In genomic region chr3:23806322-23807160, GRCh38 we compare ENCODE assay signal across 8 cellular contexts. TPM values are rescaled to one million over a fixed set of nuclear protein-coding genes. Genes with fewer than 3 reads are reported as not detected.
DNase-seq lines count a peak whose midpoint lies in the region; ATAC-seq and TF ChIP-seq lines count a peak whose summit lies in the region.

No MANE protein-coding gene starts in this region.

- ATAC-seq in HG03064 (IDR thresholded peaks at IDR 0.05; ENCODE audit: low read depth, unreplicated experiment) (peak; percentile 3), lung (ENCODE audit: insufficient read depth, low FRiP score) (peak; percentile 13)

- no peaks in the 10 kb centered on the region for H3K27me3 ChIP-seq in lung (ENCODE audit: control insufficient read depth, insufficient read depth)

- no peak for TF ChIP-seq CTCF in lung (IDR thresholded peaks at IDR 0.05; ENCODE audit: control extremely low read depth, extremely low read depth)

- peak overlapping the region; percentile 75 for H3K4me3 ChIP-seq in lung

- H3K36me3 ChIP-seq in lung (ENCODE audit: control insufficient read depth in 2 of 2, insufficient read depth in 2 of 2, low read length in 2 of 2), result no peaks in the 10 kb centered on the region

- 1% methylated on average over 54 to 79 of the region's 79 CpGs for WGBS in lung, 2 donors

- H3K27ac ChIP-seq in lung (ENCODE audit: low read depth in 1 of 2, low read length in 1 of 2) (peak overlapping the region; percentile 70 to 90), temporal lobe (ENCODE audit: low read depth, low read length) (peak overlapping the region; percentile 80)

- peak; percentile 28 for DNase-seq in NCI-H82 (lab: John Stamatoyannopoulos, UW)
- no peak for DNase-seq in NCI-H82 treated with DMSO at 0.1 percent for 48 hours (lab: John Stamatoyannopoulos, UW; ENCODE audit: unreplicated experiment)
- DNase-seq in UCSD-AML1 (lab: John Stamatoyannopoulos, UW; ENCODE audit: unreplicated experiment), result peak; percentile 33
- peak; percentile 70 for DNase-seq in ecto neural progenitor cell (ENCODE audit: low spot score)
- peak; percentile 29 for DNase-seq in lung (ENCODE audit: low spot score)
- DNase-seq in NCI-H226, result no peak

- H3K4me1 ChIP-seq in lung (ENCODE audit: control insufficient read depth in 2 of 2, insufficient read depth in 2 of 2, low read length in 2 of 2), result peaks cover 2 to 16% of the 10 kb centered on the region in 2 donors

- H3K9me3 ChIP-seq in lung (ENCODE audit: control insufficient read depth in 2 of 2, insufficient read depth in 1 of 2, low read length in 1 of 2), result no peaks in the 10 kb centered on the region

RNA-seq across cellular contexts. Expression of gene UBE2E1, which starts 0.8 kb away (rescaled TPM):
- total RNA-seq in lung (100 to 1,000 TPM in 1 of 2 donors, 10 to 100 TPM in 1; 74.1 to 156 TPM), temporal lobe (89.5 TPM)
- polyA plus RNA-seq in lung, result 10 to 100 TPM; 81.0 to 94.3 TPM

Comparison
In these comparisons a context has a peak if more than half of its experiments do, and no peak if none do; other contexts are left out.
1. DNase-seq: peak in NCI-H82 (single experiment), UCSD-AML1 (single experiment), ecto neural progenitor cell (single experiment) and lung (single experiment); none in NCI-H82 treated with DMSO at 0.1 percent for 48 hours (single experiment) and NCI-H226 (single experiment).